13 cellular contexts compared by ENCODE assay signal in genomic region chr4:177484613-177485021, GRCh38. TPM values are rescaled to one million over a fixed set of nuclear protein-coding genes. Genes with fewer than 3 reads are reported as not detected.
A peak's percentile ranks its signal among the peaks of the same experiment; 100 is the strongest.
DNase-seq lines count a peak whose midpoint lies in the region; ATAC-seq and TF ChIP-seq lines count a peak whose summit lies in the region.
"Had no signal": no experiment of that assay in that cellular context is flagged by ENCODE, and none has a peak within 500 bp of the region (broad histone marks: within the 10 kb centered on the region; RNA-seq: fewer than 3 reads in every experiment).

No MANE protein-coding gene starts in this region.

- H3K9me3 Mint-ChIP-seq in type B pancreatic cell: no peaks in the 10 kb centered on the region

- DNase-seq in NCI-H82 (lab: John Stamatoyannopoulos, UW) (peak; percentile 6), NCI-H82 treated with DMSO at 0.1 percent for 48 hours (lab: John Stamatoyannopoulos, UW; ENCODE audit: unreplicated experiment) (no peak), fibroblast of villous mesenchyme (ENCODE audit: low read depth) (peak; percentile 74), NCI-H345 treated with DMSO at 0.1 percent for 48 hours (lab: John Stamatoyannopoulos, UW; ENCODE audit: unreplicated experiment) (no peak), cerebellum (ENCODE audit: low spot score) (no peak), type B pancreatic cell (ENCODE audit: extremely low spot score, unreplicated experiment) (no peak)
- DNase-seq: activated CD4-positive, alpha-beta T cell treated with anti-CD3 and anti-CD28 coated beads, Interleukin-2, amount 50 U/mL, for 4 hours; activated naive CD4-positive, alpha-beta T cell treated with anti-CD3 and anti-CD28 coated beads, Interleukin-2, amount 50 U/mL, for 16 hours; effector CD4-positive, alpha-beta T cell; NCI-H524 treated with DMSO at 0.1 percent for 48 hours; testis had no signal

- ATAC-seq in SK-N-SH treated with all-trans-retinoic acid at 6 μM for 48 hours (peak; percentile 87), HG03432 (IDR thresholded peaks at IDR 0.05; ENCODE audit: unreplicated experiment) (no peak)

- H3K36me3 Mint-ChIP-seq in type B pancreatic cell: no peaks in the 10 kb centered on the region

- H3K27ac Mint-ChIP-seq in type B pancreatic cell: no peak overlapping the region

- TF ChIP-seq CTCF in fibroblast of villous mesenchyme (IDR thresholded peaks at IDR 0.05; ENCODE audit: insufficient read depth, low read depth, low read length): no peak
- TF ChIP-seq CTCF in type B pancreatic cell (conservative IDR thresholded peaks at IDR 0.05): no peak

- no peak overlapping the region for H3K4me3 ChIP-seq in fibroblast of villous mesenchyme (ENCODE audit: low read depth, low read length)
- H3K4me3 ChIP-seq: testis had no signal

- no peak overlapping the region for H3K4me3 Mint-ChIP-seq in type B pancreatic cell

- H3K4me1 Mint-ChIP-seq in type B pancreatic cell (ENCODE audit: unreplicated experiment): peaks cover 3% of the 10 kb centered on the region

- H3K27me3 Mint-ChIP-seq in type B pancreatic cell: no peaks in the 10 kb centered on the region

TF ChIP-seq in SK-N-SH treated with all-trans-retinoic acid at 6 μM for 48 hours, 23 proteins besides CTCF, POLR2A, EP300 and RAD21:
- TF ChIP-seq ISL1 (CRISPR knock-in tag; IDR thresholded peaks at IDR 0.05) (peak; percentile 73), ZNF8 (CRISPR knock-in tag; IDR thresholded peaks at IDR 0.05) (no peak), RARB (CRISPR knock-in tag; IDR thresholded peaks at IDR 0.05) (no peak)
- TF ChIP-seq, protein P1, sequence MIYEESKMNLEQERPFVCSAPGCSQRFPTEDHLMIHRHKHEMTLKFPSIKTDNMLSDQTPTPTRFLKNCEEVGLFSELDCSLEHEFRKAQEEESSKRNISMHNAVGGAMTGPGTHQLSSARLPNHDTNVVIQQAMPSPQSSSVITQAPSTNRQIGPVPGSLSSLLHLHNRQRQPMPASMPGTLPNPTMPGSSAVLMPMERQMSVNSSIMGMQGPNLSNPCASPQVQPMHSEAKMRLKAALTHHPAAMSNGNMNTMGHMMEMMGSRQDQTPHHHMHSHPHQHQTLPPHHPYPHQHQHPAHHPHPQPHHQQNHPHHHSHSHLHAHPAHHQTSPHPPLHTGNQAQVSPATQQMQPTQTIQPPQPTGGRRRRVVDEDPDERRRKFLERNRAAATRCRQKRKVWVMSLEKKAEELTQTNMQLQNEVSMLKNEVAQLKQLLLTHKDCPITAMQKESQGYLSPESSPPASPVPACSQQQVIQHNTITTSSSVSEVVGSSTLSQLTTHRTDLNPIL (CRISPR knock-in tag; IDR thresholded peaks at IDR 0.05; ENCODE audit: low read depth): 0 out of 2 replicates have a peak, but pooled peaks have one; percentile 14
TF ChIP-seq in SK-N-SH treated with all-trans-retinoic acid at 6 μM for 48 hours: peak in this region for 2.

RNA-seq across cellular contexts. Expression of gene AGA, which starts 42.4 kb away (rescaled TPM):
- 26.3 and 65.7 TPM in 2 replicates for total RNA-seq in fibroblast of villous mesenchyme
- 5.7 TPM for total RNA-seq in cerebellum
- 12.8 and 19.5 TPM in 2 replicates for total RNA-seq in type B pancreatic cell (ENCODE audit: low replicate concordance)

Comparison
In these comparisons a context has a peak if more than half of its experiments do, and no peak if none do; other contexts are left out.
1. DNase-seq: peak in NCI-H82 (single experiment) and fibroblast of villous mesenchyme (single experiment); none in NCI-H82 treated with DMSO at 0.1 percent for 48 hours (single experiment), NCI-H345 treated with DMSO at 0.1 percent for 48 hours (single experiment), cerebellum (single experiment) and type B pancreatic cell (single experiment).